In the genomic region with DNA sequence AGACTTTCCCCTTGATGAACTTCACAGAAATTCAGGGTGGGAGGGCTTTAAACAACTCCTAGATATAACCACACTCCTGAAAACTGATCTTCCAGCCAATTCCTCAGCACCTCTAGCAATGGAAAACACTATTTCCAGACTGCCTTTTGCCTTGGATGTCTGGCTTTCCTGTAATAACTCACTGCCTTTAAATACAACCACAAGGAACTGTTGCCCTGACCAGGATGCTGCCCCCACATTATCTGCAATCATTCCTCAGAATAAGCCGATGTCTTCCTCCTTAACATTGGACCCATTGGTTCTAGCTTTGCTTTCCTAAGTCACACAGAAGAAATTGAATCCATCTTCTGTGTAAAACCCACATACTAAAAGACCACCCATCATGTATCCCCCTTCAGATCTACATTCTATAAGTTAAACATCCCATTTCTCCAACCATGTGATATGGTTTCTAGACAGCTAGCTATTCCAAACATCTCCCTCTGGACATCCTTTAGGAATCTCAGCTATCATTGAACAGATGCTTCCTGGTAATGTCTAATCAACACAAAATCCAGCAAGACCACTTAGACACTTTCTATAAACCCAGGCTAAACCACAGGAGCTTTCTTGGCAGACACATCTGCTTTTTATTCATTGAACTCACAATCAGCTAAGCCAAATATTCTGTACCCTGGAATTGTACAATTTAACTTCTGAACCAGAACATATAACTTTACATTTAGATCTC, we compare ENCODE assay signal across 18 cellular contexts.
DNase-seq lines count a peak whose midpoint lies in the region; ATAC-seq and TF ChIP-seq lines count a peak whose summit lies in the region.
"Had no signal": no experiment of that assay in that cellular context is flagged by ENCODE, and none has a peak within 500 bp of the region (broad histone marks: within the 10 kb centered on the region; RNA-seq: fewer than 3 reads in every experiment).

No MANE protein-coding gene starts in this region.

- DNase-seq in AG09319 (ENCODE audit: extremely low read depth, low read depth) (peak; percentile 19), HFF-Myc (ENCODE audit: extremely low read depth, low read depth) (peak; percentile 15), adipocyte (ENCODE audit: low read depth) (peak; percentile 41), iris pigment epithelial cell (ENCODE audit: low read depth) (peak; percentile 6), body of pancreas (no peak), progenitor cell of endocrine pancreas (ENCODE audit: low spot score, unreplicated experiment) (no peak)
- DNase-seq in activated CD4-positive, alpha-beta T cell treated with anti-CD3 and anti-CD28 coated beads for 36 hours, result no peak
- DNase-seq in activated effector memory CD4-positive, alpha-beta T cell treated with anti-CD3 and anti-CD28 coated beads, Interleukin-2, amount 50 U/mL, for 16 hours, result no peak
- DNase-seq: CD8-positive, alpha-beta memory T cell; GOT3; MG63; NCI-H1092 treated with DMSO at 0.1 percent for 48 hours; NCI-H187 treated with DMSO at 0.1 percent for 48 hours; NCI-H526; PC-9 had no signal

- H3K27ac ChIP-seq in body of pancreas, result no peak overlapping the region
- H3K27ac ChIP-seq: BLaER1, KMS-11, PC-9 had no signal

- POLR2A ChIA-PET in activated CD4-positive, alpha-beta T cell treated with anti-CD3 and anti-CD28 coated beads for 36 hours (lab: Charles Lee), result no interaction called here

- no peak overlapping the region for H3K27ac Mint-ChIP-seq in progenitor cell of endocrine pancreas
- H3K27ac Mint-ChIP-seq in activated CD4-positive, alpha-beta T cell treated with anti-CD3 and anti-CD28 coated beads for 36 hours, result no peak overlapping the region
- H3K27ac Mint-ChIP-seq: CD8-positive, alpha-beta memory T cell had no signal

- H3K4me3 Mint-ChIP-seq in progenitor cell of endocrine pancreas (ENCODE audit: low read depth), result no peak overlapping the region
- H3K4me3 Mint-ChIP-seq in activated CD4-positive, alpha-beta T cell treated with anti-CD3 and anti-CD28 coated beads for 36 hours, result no peak overlapping the region
- H3K4me3 Mint-ChIP-seq: CD8-positive, alpha-beta memory T cell had no signal

- no peaks in the 10 kb centered on the region for H3K4me1 ChIP-seq in adipocyte (ENCODE audit: control insufficient read depth, insufficient read depth, low read length)
- H3K4me1 ChIP-seq in body of pancreas, result no peaks in the 10 kb centered on the region
- H3K4me1 ChIP-seq: BLaER1 had no signal

- no peak for ATAC-seq in body of pancreas
- no peak for ATAC-seq in activated CD4-positive, alpha-beta T cell treated with anti-CD3 and anti-CD28 coated beads for 36 hours
- ATAC-seq: GM12878 had no signal

- no peak for TF ChIP-seq POLR2A in body of pancreas (IDR thresholded peaks at IDR 0.05)

- no peaks in the 10 kb centered on the region for H3K9me3 Mint-ChIP-seq in progenitor cell of endocrine pancreas (ENCODE audit: low read depth)
- H3K9me3 Mint-ChIP-seq in activated CD4-positive, alpha-beta T cell treated with anti-CD3 and anti-CD28 coated beads for 36 hours (ENCODE audit: low read depth), result no peaks in the 10 kb centered on the region
- H3K9me3 Mint-ChIP-seq: CD8-positive, alpha-beta memory T cell had no signal

- H3K4me3 ChIP-seq in HFF-Myc (replicated peaks; ENCODE audit: low read depth, low read length) (no peak overlapping the region), adipocyte (ENCODE audit: low read length) (no peak overlapping the region), body of pancreas (no peak overlapping the region)
- H3K4me3 ChIP-seq: BLaER1, GM12878, MG63, PC-9 had no signal

- CTCF ChIA-PET in activated CD4-positive, alpha-beta T cell treated with anti-CD3 and anti-CD28 coated beads for 36 hours (lab: Charles Lee), result no interaction called here

- WGBS in body of pancreas, 2 donors, result 73 to 91% methylated on average over 1 of the region's 1 CpG

- H3K27me3 Mint-ChIP-seq in progenitor cell of endocrine pancreas, result no peaks in the 10 kb centered on the region
- no peaks in the 10 kb centered on the region for H3K27me3 Mint-ChIP-seq in activated CD4-positive, alpha-beta T cell treated with anti-CD3 and anti-CD28 coated beads for 36 hours

- H3K9me3 ChIP-seq in adipocyte (ENCODE audit: control insufficient read depth, low read length), result no peaks in the 10 kb centered on the region
- H3K9me3 ChIP-seq in body of pancreas, result no peaks in the 10 kb centered on the region
- H3K9me3 ChIP-seq: BLaER1, MG63 had no signal

- no peaks in the 10 kb centered on the region for H3K27me3 ChIP-seq in adipocyte (replicated peaks; ENCODE audit: control insufficient read depth, insufficient read depth, low read length)
- no peaks in the 10 kb centered on the region for H3K27me3 ChIP-seq in body of pancreas
- H3K27me3 ChIP-seq: BLaER1, MG63 had no signal

- no peaks in the 10 kb centered on the region for H3K4me1 Mint-ChIP-seq in progenitor cell of endocrine pancreas (ENCODE audit: low read depth)
- H3K4me1 Mint-ChIP-seq in activated CD4-positive, alpha-beta T cell treated with anti-CD3 and anti-CD28 coated beads for 36 hours, result no peaks in the 10 kb centered on the region
- H3K4me1 Mint-ChIP-seq: CD8-positive, alpha-beta memory T cell had no signal

- TF ChIP-seq CTCF in AG09319 (IDR thresholded peaks at IDR 0.05; ENCODE audit: low read depth, low read length) (no peak), HFF-Myc (IDR thresholded peaks at IDR 0.05; ENCODE audit: low read depth, low read length, missing control alignments) (no peak), body of pancreas (IDR thresholded peaks at IDR 0.05) (no peak), progenitor cell of endocrine pancreas (IDR thresholded peaks at IDR 0.05; ENCODE audit: unreplicated experiment) (no peak)

- H3K36me3 Mint-ChIP-seq in progenitor cell of endocrine pancreas (ENCODE audit: insufficient read depth), result no peaks in the 10 kb centered on the region
- no peaks in the 10 kb centered on the region for H3K36me3 Mint-ChIP-seq in activated CD4-positive, alpha-beta T cell treated with anti-CD3 and anti-CD28 coated beads for 36 hours (ENCODE audit: low read depth)
- H3K36me3 Mint-ChIP-seq: CD8-positive, alpha-beta memory T cell had no signal

- intact Hi-C loops in body of pancreas (cut with DNase I), result no loop called here
- intact Hi-C loops in activated CD4-positive, alpha-beta T cell treated with anti-CD3 and anti-CD28 coated beads for 36 hours (cut with DNase I, micrococcal nuclease), result no loop called here

- H3K36me3 ChIP-seq in adipocyte (ENCODE audit: control insufficient read depth, insufficient read depth, low read length, severe bottlenecking), result no peaks in the 10 kb centered on the region
- H3K36me3 ChIP-seq in body of pancreas (replicated peaks in 1 of 2; ENCODE audit: insufficient read depth in 1 of 2, low read depth in 2 of 2), result no peaks in the 10 kb centered on the region
- H3K36me3 ChIP-seq: BLaER1, MG63 had no signal

- no peak overlapping the region for H3K9ac ChIP-seq in adipocyte (ENCODE audit: low read length)
- H3K9ac ChIP-seq: BLaER1, KMS-11 had no signal

Comparison
In these comparisons a context has a peak if more than half of its experiments do, and no peak if none do; other contexts are left out.
1. DNase-seq: peak in AG09319 (single experiment), HFF-Myc (single experiment), adipocyte (single experiment) and iris pigment epithelial cell (single experiment); none in body of pancreas (0 of 4), progenitor cell of endocrine pancreas (single experiment), activated CD4-positive, alpha-beta T cell treated with anti-CD3 and anti-CD28 coated beads for 36 hours (single experiment) and activated effector memory CD4-positive, alpha-beta T cell treated with anti-CD3 and anti-CD28 coated beads, Interleukin-2, amount 50 U/mL, for 16 hours (single experiment).